8 cellular contexts compared by ENCODE assay signal in the genomic region with DNA sequence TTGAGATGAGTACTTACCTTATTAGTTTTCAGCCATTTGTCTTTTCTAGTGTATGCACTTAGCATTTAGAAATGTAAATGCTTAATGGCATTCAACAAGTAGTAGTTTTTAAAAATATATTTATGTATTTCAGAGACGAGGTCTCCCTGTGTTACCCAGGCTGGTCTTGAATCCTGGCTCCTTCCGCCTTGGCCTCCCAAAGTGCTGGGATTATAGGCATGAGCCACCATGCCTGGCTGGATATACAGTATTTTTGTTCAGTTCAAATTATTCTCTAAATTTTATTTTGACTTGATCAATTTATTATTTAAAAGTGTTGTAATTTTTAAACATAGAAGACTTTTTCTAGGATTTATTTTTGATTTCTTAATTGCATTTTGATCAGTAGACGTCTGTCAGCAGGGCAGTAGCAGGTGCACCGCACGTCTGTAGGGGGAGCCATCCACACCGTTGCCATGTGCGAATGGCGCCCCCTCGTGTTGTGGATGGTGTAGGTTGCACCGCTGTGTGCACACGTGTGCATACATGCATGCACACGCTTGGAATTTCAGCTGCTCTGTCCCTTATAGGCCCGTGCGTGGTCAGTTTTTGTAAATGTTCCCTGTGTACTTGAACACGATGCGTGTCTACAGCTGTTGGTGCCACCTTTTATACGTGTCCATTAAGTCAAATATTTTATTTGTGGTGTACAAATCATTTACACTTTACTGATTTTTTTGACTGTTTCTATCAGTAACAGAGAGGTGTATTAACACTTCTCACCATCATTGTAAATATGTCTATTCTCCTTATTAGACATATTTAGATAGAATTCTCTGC. TPM values are rescaled to one million over a fixed set of nuclear protein-coding genes. Genes with fewer than 3 reads are reported as not detected.
DNase-seq lines count a peak whose midpoint lies in the region; ATAC-seq and TF ChIP-seq lines count a peak whose summit lies in the region.

No MANE protein-coding gene starts in this region.

- H3K4me3 ChIP-seq in BJ (ENCODE audit: low read depth, low read length) (no peak overlapping the region), MM.1S (ENCODE audit: low read length) (no peak overlapping the region), SJCRH30 (no peak overlapping the region), gastroesophageal sphincter (no peak overlapping the region), ovary (no peak overlapping the region), thyroid gland (replicated peaks in 1 of 3) (no peak overlapping the region)

- H3K4me1 ChIP-seq in MM.1S (ENCODE audit: low read length), result no peaks in the 10 kb centered on the region
- no peaks in the 10 kb centered on the region for H3K4me1 ChIP-seq in SJCRH30
- no peaks in the 10 kb centered on the region for H3K4me1 ChIP-seq in gastroesophageal sphincter
- H3K4me1 ChIP-seq in ovary (ENCODE audit: insufficient read depth), result no peaks in the 10 kb centered on the region
- H3K4me1 ChIP-seq in thyroid gland, result no peaks in the 10 kb centered on the region

- no peaks in the 10 kb centered on the region for H3K36me3 ChIP-seq in BJ (ENCODE audit: control insufficient read depth, insufficient read depth, low read length)
- H3K36me3 ChIP-seq in MM.1S (replicated peaks; ENCODE audit: insufficient read depth, low read length), result no peaks in the 10 kb centered on the region
- no peaks in the 10 kb centered on the region; the same call in 1 of the 2 replicates for H3K36me3 ChIP-seq in SJCRH30
- H3K36me3 ChIP-seq in gastroesophageal sphincter, result no peaks in the 10 kb centered on the region
- no peaks in the 10 kb centered on the region for H3K36me3 ChIP-seq in ovary
- H3K36me3 ChIP-seq in thyroid gland, result no peaks in the 10 kb centered on the region

- DNase-seq in BJ (ENCODE audit: low read depth) (no peak), MM.1S (peak; percentile 91), SJCRH30 (peak; percentile 95 to 99), activated gamma-delta T cell (lab: John Stamatoyannopoulos, UW) (peak; percentile 35), ovary (peak; percentile 14 to 74 (median 53)), thyroid gland (peak; percentile 82 to 90)

- ATAC-seq in GM21447 (IDR thresholded peaks at IDR 0.05; ENCODE audit: unreplicated experiment), result peak; percentile 67
- ATAC-seq in gastroesophageal sphincter, result peak; percentile 79

- H3K27ac ChIP-seq in MM.1S (ENCODE audit: low read length) (no peak overlapping the region), SJCRH30 (no peak overlapping the region), gastroesophageal sphincter (no peak overlapping the region), ovary (no peak overlapping the region), thyroid gland (no peak overlapping the region)

- no peak for TF ChIP-seq EP300 in gastroesophageal sphincter (IDR thresholded peaks at IDR 0.05)
- no peak for TF ChIP-seq EP300 in ovary (IDR thresholded peaks at IDR 0.05)

- H3K9ac ChIP-seq in MM.1S (ENCODE audit: low read length), result no peak overlapping the region

- H3K4me2 ChIP-seq in MM.1S (ENCODE audit: low read depth, low read length), result no peak overlapping the region

- POLR2A ChIA-PET in BJ (lab: Charles Lee), result no interaction called here

- no peak for TF ChIP-seq POLR2A in gastroesophageal sphincter (IDR thresholded peaks at IDR 0.05)
- TF ChIP-seq POLR2A in ovary (IDR thresholded peaks at IDR 0.05), result no peak
- no peak for TF ChIP-seq POLR2A in thyroid gland (IDR thresholded peaks at IDR 0.05)

- CTCF ChIA-PET in BJ (lab: Yijun Ruan, JAX), result interaction anchor here (0.6 to 5.6 kb wide), 18 partner anchors 8 to 323 kb away, joined by 3 to 20 read pairs (median 4); no protein-coding TSS in a partner anchor

- H3K9me3 ChIP-seq in MM.1S (replicated peaks; ENCODE audit: insufficient read depth, low read length), result no peaks in the 10 kb centered on the region
- H3K9me3 ChIP-seq in SJCRH30 (replicated peaks), result no peaks in the 10 kb centered on the region
- no peaks in the 10 kb centered on the region for H3K9me3 ChIP-seq in gastroesophageal sphincter
- H3K9me3 ChIP-seq in ovary, result no peaks in the 10 kb centered on the region
- no peaks in the 10 kb centered on the region for H3K9me3 ChIP-seq in thyroid gland

- intact Hi-C loops in ovary (cut with DNase I) (loop anchor here in 1 of 4 donors (10.0 kb wide), 1 partner anchor 150 kb away; no protein-coding TSS in a partner anchor), thyroid gland (cut with DNase I) (loop anchor here (5.0 kb wide), 1 partner anchor 148 kb away; no protein-coding TSS in a partner anchor)

- WGBS in gastroesophageal sphincter (ENCODE audit: low coverage in 1 of 2), 2 donors, result 30% methylated on average over 17 of the region's 17 CpGs
- WGBS in ovary, 3 donors, result 42 to 48% (median 44%) methylated on average over 17 of the region's 17 CpGs
- WGBS in thyroid gland, 2 donors, result 21 to 24% methylated on average over 17 of the region's 17 CpGs

- H3K79me2 ChIP-seq in MM.1S (ENCODE audit: low read length), result peaks cover 54% of the 10 kb centered on the region

- H3K9me2 ChIP-seq in MM.1S (replicated peaks; ENCODE audit: insufficient read depth, low read length), result no peaks in the 10 kb centered on the region

- H3F3A ChIP-seq in MM.1S (ENCODE audit: insufficient read depth, low read length), result no peaks in the 10 kb centered on the region

- TF ChIP-seq CTCF in BJ (IDR thresholded peaks at IDR 0.05; ENCODE audit: insufficient read depth, low read depth, low read length) (peak; percentile 100), MM.1S (IDR thresholded peaks at IDR 0.05; ENCODE audit: low read length) (peak; percentile 100), gastroesophageal sphincter (IDR thresholded peaks at IDR 0.05) (peak; percentile 88 to 95 (median 94)), ovary (IDR thresholded peaks at IDR 0.05) (peak; percentile 24 to 47 (median 45)), thyroid gland (IDR thresholded peaks at IDR 0.05) (peak; percentile 87 to 99 (median 96))

- H3K27me3 ChIP-seq in BJ (ENCODE audit: control insufficient read depth, insufficient read depth, low read length) (no peaks in the 10 kb centered on the region), MM.1S (replicated peaks; ENCODE audit: insufficient read depth, low read length) (no peaks in the 10 kb centered on the region), SJCRH30 (no peaks in the 10 kb centered on the region), gastroesophageal sphincter (no peaks in the 10 kb centered on the region), ovary (no peaks in the 10 kb centered on the region), thyroid gland (no peaks in the 10 kb centered on the region)

- H2AFZ ChIP-seq in MM.1S (ENCODE audit: low read length), result no peak overlapping the region

- peaks cover 4% of the 10 kb centered on the region; the same call in 1 of the 2 replicates for H4K20me1 ChIP-seq in MM.1S (ENCODE audit: insufficient read depth, low read length)

RNA-seq across cellular contexts. Expression of a gene that starts 30.6 kb away (rescaled TPM):
- polyA plus RNA-seq in BJ (2011; rRNA removed) (5.5 and 10.8 TPM in 2 replicates), ovary (10 to 100 TPM; 11.1 to 13.4 TPM)
- polyA minus RNA-seq in BJ (2011; rRNA and poly(A)+ RNA removed), result 14.6 and 26.6 TPM in 2 replicates
- total RNA-seq in SJCRH30 (2014; rRNA removed; shearing (Covaris generic)), result 38.3 and 43.6 TPM in 2 replicates
- total RNA-seq in gastroesophageal sphincter (10 to 100 TPM; 25.7 to 56.8 (median 39.7) TPM), ovary (10 to 100 TPM; 20.7 to 41.9 (median 31.4) TPM), thyroid gland (10 to 100 TPM; 24.2 to 58.1 (median 34.5) TPM)

Comparison
In these comparisons a context has a peak if more than half of its experiments do, and no peak if none do; other contexts are left out.
1. CTCF ChIP-seq: peak in every context shown above with its lines; median percentile 100 in BJ; 100 in MM.1S; 96 in thyroid gland; 94 in gastroesophageal sphincter; 45 in ovary.